ENCODE assay signal across 10 cellular contexts in genomic region chr10:11208908-11209809, GRCh38.
DNase-seq lines count a peak whose midpoint lies in the region; ATAC-seq and TF ChIP-seq lines count a peak whose summit lies in the region.
"Had no signal": no experiment of that assay in that cellular context is flagged by ENCODE, and none has a peak within 500 bp of the region (broad histone marks: within the 10 kb centered on the region; RNA-seq: fewer than 3 reads in every experiment).

No MANE protein-coding gene starts in this region.

- H3K27ac ChIP-seq in gastrocnemius medialis = no peak overlapping the region
- H3K27ac ChIP-seq: epithelial cell of prostate, right lobe of liver had no signal

- peaks cover 79% of the 10 kb centered on the region for H3K36me3 Mint-ChIP-seq in activated naive CD4-positive, alpha-beta T cell treated with anti-CD3 and anti-CD28 coated beads, Interleukin-2, amount 10 ng/mL, durations not matched to agents 7 days and 5 days
- H3K36me3 Mint-ChIP-seq in endothelial cell (ENCODE audit: low read depth, unreplicated experiment) = no peaks in the 10 kb centered on the region

- no peaks in the 10 kb centered on the region for H3K27me3 ChIP-seq in gastrocnemius medialis
- H3K27me3 ChIP-seq: right lobe of liver had no signal

- peaks cover 89% of the 10 kb centered on the region for H3K4me1 Mint-ChIP-seq in activated naive CD4-positive, alpha-beta T cell treated with anti-CD3 and anti-CD28 coated beads, Interleukin-2, amount 10 ng/mL, durations not matched to agents 7 days and 5 days
- peaks cover 20% of the 10 kb centered on the region for H3K4me1 Mint-ChIP-seq in endothelial cell (ENCODE audit: unreplicated experiment)

- no peaks in the 10 kb centered on the region for H3K36me3 ChIP-seq in gastrocnemius medialis

- peak; percentile 41 for DNase-seq in stimulated activated CD4-positive, alpha-beta T cell treated with anti-CD3 and anti-CD28 coated beads, Interleukin-1b, Interleukin-23, amount 100 ng/mL, for 48 hours
- DNase-seq in stimulated activated CD4-positive, alpha-beta T cell treated with anti-CD3 and anti-CD28 coated beads, Interleukin-2, amount 100 ng/mL, for 48 hours = no peak
- peak; percentile 43 for DNase-seq in activated naive CD4-positive, alpha-beta T cell treated with anti-CD3 and anti-CD28 coated beads, Interleukin-2, amount 10 ng/mL, durations not matched to agents 7 days and 5 days
- DNase-seq in posterior vena cava (ENCODE audit: low spot score) (no peak), amniotic stem cell (lab: John Stamatoyannopoulos, UW) (no peak), endothelial cell (ENCODE audit: low spot score) (no peak), gastrocnemius medialis (no peak)
- DNase-seq: right lobe of liver had no signal

- peak overlapping the region; percentile 56 for H3K27ac Mint-ChIP-seq in activated naive CD4-positive, alpha-beta T cell treated with anti-CD3 and anti-CD28 coated beads, Interleukin-2, amount 10 ng/mL, durations not matched to agents 7 days and 5 days
- H3K27ac Mint-ChIP-seq in endothelial cell (ENCODE audit: unreplicated experiment) = no peak overlapping the region

- TF ChIP-seq POLR2A in gastrocnemius medialis (IDR thresholded peaks at IDR 0.05) = no peak

- peaks cover 25 to 26% of the 10 kb centered on the region in 2 donors for H3K4me1 ChIP-seq in gastrocnemius medialis
- H3K4me1 ChIP-seq: right lobe of liver had no signal

- in situ Hi-C loops in gastrocnemius medialis (cut with MboI; ENCODE audit: low sequenced_read_pairs in 4 of 4) = no loop called here

- no peaks in the 10 kb centered on the region for H3K9me3 Mint-ChIP-seq in activated naive CD4-positive, alpha-beta T cell treated with anti-CD3 and anti-CD28 coated beads, Interleukin-2, amount 10 ng/mL, durations not matched to agents 7 days and 5 days
- no peaks in the 10 kb centered on the region for H3K9me3 Mint-ChIP-seq in endothelial cell (ENCODE audit: unreplicated experiment)

- peak; percentile 48 for ATAC-seq in HG02973 (IDR thresholded peaks at IDR 0.05; ENCODE audit: unreplicated experiment)
- ATAC-seq in gastrocnemius medialis = no peak

- TF ChIP-seq CTCF in endothelial cell (IDR thresholded peaks at IDR 0.05; ENCODE audit: unreplicated experiment) (no peak), gastrocnemius medialis (IDR thresholded peaks at IDR 0.05 in 4 of 5, conservative IDR thresholded peaks at IDR 0.05 in 1 of 5) (no peak)

- H3K27me3 Mint-ChIP-seq in activated naive CD4-positive, alpha-beta T cell treated with anti-CD3 and anti-CD28 coated beads, Interleukin-2, amount 10 ng/mL, durations not matched to agents 7 days and 5 days = no peaks in the 10 kb centered on the region
- H3K27me3 Mint-ChIP-seq in endothelial cell (ENCODE audit: unreplicated experiment) = peaks cover 2% of the 10 kb centered on the region

- intact Hi-C loops in posterior vena cava (cut with DNase I) (no loop called here), gastrocnemius medialis (cut with DNase I; ENCODE audit: low total_unique reads) (no loop called here)

- peak overlapping the region; percentile 31 for H3K4me3 Mint-ChIP-seq in activated naive CD4-positive, alpha-beta T cell treated with anti-CD3 and anti-CD28 coated beads, Interleukin-2, amount 10 ng/mL, durations not matched to agents 7 days and 5 days
- H3K4me3 Mint-ChIP-seq in endothelial cell (ENCODE audit: unreplicated experiment) = no peak overlapping the region

- CTCF ChIA-PET in activated naive CD4-positive, alpha-beta T cell treated with anti-CD3 and anti-CD28 coated beads, Interleukin-2, amount 10 ng/mL, durations not matched to agents 7 days and 5 days (lab: Charles Lee) = interaction anchor here (1.6 kb wide), 1 partner anchor 31 kb away, joined by 5 read pairs; no protein-coding TSS in a partner anchor

- no peaks in the 10 kb centered on the region for H3K9me3 ChIP-seq in gastrocnemius medialis
- H3K9me3 ChIP-seq: right lobe of liver had no signal

- H3K4me3 ChIP-seq in gastrocnemius medialis = no peak overlapping the region
- H3K4me3 ChIP-seq: right lobe of liver had no signal

Comparison
In these comparisons a context has a peak if more than half of its experiments do, and no peak if none do; other contexts are left out.
1. DNase-seq: peak in stimulated activated CD4-positive, alpha-beta T cell treated with anti-CD3 and anti-CD28 coated beads, Interleukin-1b, Interleukin-23, amount 100 ng/mL, for 48 hours (single experiment) and activated naive CD4-positive, alpha-beta T cell treated with anti-CD3 and anti-CD28 coated beads, Interleukin-2, amount 10 ng/mL, durations not matched to agents 7 days and 5 days (single experiment); none in stimulated activated CD4-positive, alpha-beta T cell treated with anti-CD3 and anti-CD28 coated beads, Interleukin-2, amount 100 ng/mL, for 48 hours (0 of 2), posterior vena cava (single experiment), amniotic stem cell (single experiment), endothelial cell (single experiment) and gastrocnemius medialis (0 of 2).